24 cellular contexts compared by ENCODE assay signal in genomic region chr6:137925299-137925698, GRCh38. TPM values are rescaled to one million over a fixed set of nuclear protein-coding genes. Genes with fewer than 3 reads are reported as not detected.
A peak's percentile ranks its signal among the peaks of the same experiment; 100 is the strongest.
DNase-seq lines count a peak whose midpoint lies in the region; ATAC-seq, FAIRE-seq and TF ChIP-seq lines count a peak whose summit lies in the region.
"Had no signal": no experiment of that assay in that cellular context is flagged by ENCODE, and none has a peak within 500 bp of the region (broad histone marks: within the 10 kb centered on the region; RNA-seq: fewer than 3 reads in every experiment).

No MANE protein-coding gene starts in this region.

- no peak for TF ChIP-seq CTCF in KMS-11 (conservative IDR thresholded peaks at IDR 0.05; ENCODE audit: low read depth, low read length)
- TF ChIP-seq CTCF in GM12878 (IDR thresholded peaks at IDR 0.05 in 2 of 3, conservative IDR thresholded peaks at IDR 0.05 in 1 of 3; ENCODE audit: control insufficient read depth in 2 of 3, extremely low read depth in 1 of 3, insufficient read depth in 1 of 3, low read depth in 3 of 3, low read length in 3 of 3): no peak

- RAD21 ChIA-PET in GM12878 (lab: Charles Lee; ENCODE audit: unreplicated experiment): interaction anchor here (0.6 to 5.8 kb wide), 11 partner anchors 13 to 53 kb away, joined by 3 to 75 read pairs (median 11); no protein-coding TSS in a partner anchor

- in situ Hi-C loops in GM12878 (cut with MboI): no loop called here

- no peak for ATAC-seq in GM12878
- ATAC-seq in activated CD8-positive, alpha-beta memory T cell treated with anti-CD3 and anti-CD28 coated beads, Interleukin-2, amount 10 ng/mL, durations not matched to agents 7 days and 5 days: no peak
- ATAC-seq in GM19397 (IDR thresholded peaks at IDR 0.05; ENCODE audit: unreplicated experiment): no peak

- H3K4me1 Mint-ChIP-seq in activated naive CD4-positive, alpha-beta T cell treated with anti-CD3 and anti-CD28 coated beads, Interleukin-2, amount 50 U/mL, for 24 hours: peaks cover 46% of the 10 kb centered on the region
- peaks cover 37% of the 10 kb centered on the region for H3K4me1 Mint-ChIP-seq in activated naive CD4-positive, alpha-beta T cell treated with anti-CD3 and anti-CD28 coated beads, Interleukin-2, amount 10 ng/mL, durations not matched to agents 7 days and 5 days
- peaks cover 40% of the 10 kb centered on the region for H3K4me1 Mint-ChIP-seq in activated CD8-positive, alpha-beta memory T cell treated with anti-CD3 and anti-CD28 coated beads, Interleukin-2, amount 10 ng/mL, durations not matched to agents 7 days and 5 days

- H3K4me3 Mint-ChIP-seq in activated naive CD4-positive, alpha-beta T cell treated with anti-CD3 and anti-CD28 coated beads, Interleukin-2, amount 50 U/mL, for 24 hours: no peak overlapping the region
- no peak overlapping the region for H3K4me3 Mint-ChIP-seq in activated naive CD4-positive, alpha-beta T cell treated with anti-CD3 and anti-CD28 coated beads, Interleukin-2, amount 10 ng/mL, durations not matched to agents 7 days and 5 days
- no peak overlapping the region for H3K4me3 Mint-ChIP-seq in activated CD8-positive, alpha-beta memory T cell treated with anti-CD3 and anti-CD28 coated beads, Interleukin-2, amount 10 ng/mL, durations not matched to agents 7 days and 5 days
- H3K4me3 Mint-ChIP-seq: activated CD4-positive, alpha-beta T cell treated with anti-CD3 and anti-CD28 coated beads, Interleukin-2, amount 10 ng/mL, durations not matched to agents 7 days and 5 days; type B pancreatic cell had no signal

- H3K9ac ChIP-seq in KMS-11: no peak overlapping the region
- H3K9ac ChIP-seq in GM12878 (ENCODE audit: control insufficient read depth, insufficient read depth, low read length): no peak overlapping the region
- no peak overlapping the region for H3K9ac ChIP-seq in subcutaneous abdominal adipose tissue (ENCODE audit: low read length in 5 of 5)

- no peak for TF ChIP-seq RAD21 in GM12878 (IDR thresholded peaks at IDR 0.05; ENCODE audit: insufficient read depth, low read depth, low read length)

- CTCF ChIA-PET in activated naive CD4-positive, alpha-beta T cell treated with anti-CD3 and anti-CD28 coated beads, Interleukin-2, amount 10 ng/mL, durations not matched to agents 7 days and 5 days (lab: Charles Lee): interaction anchor here (0.6 to 3.0 kb wide), 6 partner anchors 9 to 126 kb away, joined by 3 to 18 read pairs (median 8); no protein-coding TSS in a partner anchor
- CTCF ChIA-PET in GM12878 (lab: Yijun Ruan, JAX): interaction anchor here (1.1 to 6.1 kb wide), 11 partner anchors 9 to 126 kb away, joined by 3 to 102 read pairs (median 6); no protein-coding TSS in a partner anchor
- CTCF ChIA-PET in activated CD8-positive, alpha-beta memory T cell treated with anti-CD3 and anti-CD28 coated beads, Interleukin-2, amount 10 ng/mL, durations not matched to agents 7 days and 5 days (lab: Charles Lee): interaction anchor here (1.4 to 4.9 kb wide), 3 partner anchors 15 to 53 kb away, joined by 3 to 32 read pairs (median 4); no protein-coding TSS in a partner anchor

- H3K36me3 Mint-ChIP-seq in activated naive CD4-positive, alpha-beta T cell treated with anti-CD3 and anti-CD28 coated beads, Interleukin-2, amount 50 U/mL, for 24 hours: no peaks in the 10 kb centered on the region
- no peaks in the 10 kb centered on the region for H3K36me3 Mint-ChIP-seq in activated naive CD4-positive, alpha-beta T cell treated with anti-CD3 and anti-CD28 coated beads, Interleukin-2, amount 10 ng/mL, durations not matched to agents 7 days and 5 days
- H3K36me3 Mint-ChIP-seq in activated CD8-positive, alpha-beta memory T cell treated with anti-CD3 and anti-CD28 coated beads, Interleukin-2, amount 10 ng/mL, durations not matched to agents 7 days and 5 days: peaks cover 7% of the 10 kb centered on the region
- H3K36me3 Mint-ChIP-seq: type B pancreatic cell had no signal

- H3K4me2 ChIP-seq in KMS-11 (peak overlapping the region; percentile 91; the same call in 1 of the 2 replicates), GM12878 (ENCODE audit: control insufficient read depth, insufficient read depth) (no peak overlapping the region)

- H3K36me3 ChIP-seq in KMS-11 (ENCODE audit: insufficient read depth) (no peaks in the 10 kb centered on the region), GM12878 (ENCODE audit: control insufficient read depth in 2 of 2, insufficient read depth in 2 of 2, low read length in 1 of 2) (no peaks in the 10 kb centered on the region), subcutaneous abdominal adipose tissue (ENCODE audit: control insufficient read depth in 5 of 5, insufficient read depth in 5 of 5, low read length in 5 of 5) (no peaks in the 10 kb centered on the region)
- H3K36me3 ChIP-seq: Peyer's patch had no signal

- H4K20me1 ChIP-seq in KMS-11 (ENCODE audit: insufficient read depth) (no peaks in the 10 kb centered on the region), GM12878 (ENCODE audit: control insufficient read depth, insufficient read depth) (no peaks in the 10 kb centered on the region)

- peak overlapping the region; percentile 43 for H3K27ac Mint-ChIP-seq in activated naive CD4-positive, alpha-beta T cell treated with anti-CD3 and anti-CD28 coated beads, Interleukin-2, amount 50 U/mL, for 24 hours
- H3K27ac Mint-ChIP-seq in activated naive CD4-positive, alpha-beta T cell treated with anti-CD3 and anti-CD28 coated beads, Interleukin-2, amount 10 ng/mL, durations not matched to agents 7 days and 5 days: no peak overlapping the region
- H3K27ac Mint-ChIP-seq in activated CD8-positive, alpha-beta memory T cell treated with anti-CD3 and anti-CD28 coated beads, Interleukin-2, amount 10 ng/mL, durations not matched to agents 7 days and 5 days: no peak overlapping the region
- H3K27ac Mint-ChIP-seq: activated CD4-positive, alpha-beta T cell treated with anti-CD3 and anti-CD28 coated beads, Interleukin-2, amount 10 ng/mL, durations not matched to agents 7 days and 5 days; type B pancreatic cell had no signal

- H3K79me2 ChIP-seq in KMS-11 (ENCODE audit: insufficient read depth, low read depth): no peaks in the 10 kb centered on the region
- H3K79me2 ChIP-seq in GM12878 (ENCODE audit: control insufficient read depth, insufficient read depth, low read length): peaks cover 5% of the 10 kb centered on the region

- H3K27ac ChIP-seq in KMS-11 (peak overlapping the region; percentile 93; the same call in 1 of the 2 replicates), GM12878 (ENCODE audit: control insufficient read depth, insufficient read depth) (no peak overlapping the region), subcutaneous abdominal adipose tissue (ENCODE audit: low read depth, low read length) (peak overlapping the region; percentile 1)
- H3K27ac ChIP-seq: dorsolateral prefrontal cortex, Peyer's patch had no signal

- H3K27me3 ChIP-seq in KMS-11 (ENCODE audit: insufficient read depth, low read depth) (no peaks in the 10 kb centered on the region), GM12878 (replicated peaks in 1 of 2; ENCODE audit: control insufficient read depth in 2 of 2, insufficient read depth in 2 of 2, low read length in 1 of 2) (no peaks in the 10 kb centered on the region), subcutaneous abdominal adipose tissue (ENCODE audit: control insufficient read depth in 5 of 5, insufficient read depth in 4 of 5, low read length in 5 of 5) (no peaks in the 10 kb centered on the region)
- H3K27me3 ChIP-seq: Peyer's patch had no signal

- intact Hi-C loops in GM12878 (cut with micrococcal nuclease; ENCODE audit: unreplicated experiment): loop anchor here (5.0 to 10.0 kb wide), 4 partner anchors 53 to 823 kb away; no protein-coding TSS in a partner anchor

- 97% methylated on average over 11 of the region's 11 CpGs for WGBS in GM12878 (ENCODE audit: insufficient coverage, insufficient replicate concordance, low lambda C conversion rate, missing lambda C conversion rate)

- no peaks in the 10 kb centered on the region for H3K27me3 Mint-ChIP-seq in activated naive CD4-positive, alpha-beta T cell treated with anti-CD3 and anti-CD28 coated beads, Interleukin-2, amount 50 U/mL, for 24 hours
- H3K27me3 Mint-ChIP-seq in activated naive CD4-positive, alpha-beta T cell treated with anti-CD3 and anti-CD28 coated beads, Interleukin-2, amount 10 ng/mL, durations not matched to agents 7 days and 5 days: no peaks in the 10 kb centered on the region
- H3K27me3 Mint-ChIP-seq in activated CD8-positive, alpha-beta memory T cell treated with anti-CD3 and anti-CD28 coated beads, Interleukin-2, amount 10 ng/mL, durations not matched to agents 7 days and 5 days: no peaks in the 10 kb centered on the region
- H3K27me3 Mint-ChIP-seq: activated CD4-positive, alpha-beta T cell treated with anti-CD3 and anti-CD28 coated beads, Interleukin-2, amount 10 ng/mL, durations not matched to agents 7 days and 5 days; type B pancreatic cell had no signal

- H3K9me3 Mint-ChIP-seq in activated naive CD4-positive, alpha-beta T cell treated with anti-CD3 and anti-CD28 coated beads, Interleukin-2, amount 50 U/mL, for 24 hours: no peaks in the 10 kb centered on the region
- H3K9me3 Mint-ChIP-seq in activated naive CD4-positive, alpha-beta T cell treated with anti-CD3 and anti-CD28 coated beads, Interleukin-2, amount 10 ng/mL, durations not matched to agents 7 days and 5 days: no peaks in the 10 kb centered on the region
- H3K9me3 Mint-ChIP-seq in activated CD8-positive, alpha-beta memory T cell treated with anti-CD3 and anti-CD28 coated beads, Interleukin-2, amount 10 ng/mL, durations not matched to agents 7 days and 5 days (ENCODE audit: low read depth): no peaks in the 10 kb centered on the region
- H3K9me3 Mint-ChIP-seq: type B pancreatic cell had no signal

- POLR2A ChIA-PET in GM12878 (lab: Charles Lee): interaction anchor here (0.6 to 9.2 kb wide), 11 partner anchors 9 to 219 kb away, joined by 3 to 153 read pairs (median 4); no protein-coding TSS in a partner anchor

- FAIRE-seq in GM12878 (lab: Jason Lieb, UNC): no peak
- FAIRE-seq: A204.1 had no signal

- H3K9me3 ChIP-seq in GM12878 (replicated peaks; ENCODE audit: control insufficient read depth, insufficient read depth, low read length) (no peaks in the 10 kb centered on the region), subcutaneous abdominal adipose tissue (ENCODE audit: control insufficient read depth in 5 of 5, low read length in 5 of 5) (no peaks in the 10 kb centered on the region)
- H3K9me3 ChIP-seq: Peyer's patch had no signal

- TF ChIP-seq POLR2A in GM12878 (IDR thresholded peaks at IDR 0.05; ENCODE audit: low read depth, low read length): no peak

- TF ChIP-seq EP300 in GM12878 (IDR thresholded peaks at IDR 0.05; ENCODE audit: borderline replicate concordance in 1 of 2, control insufficient read depth in 1 of 2, low read depth in 2 of 2, low read length in 2 of 2): no peak

- no TSS peak for BruUV-seq in GM12878 (replicated peaks; lab: Mats Ljungman, UMichigan)

- H3K4me1 ChIP-seq in KMS-11 (ENCODE audit: low read depth, poor library complexity, severe bottlenecking): peaks cover 81% of the 10 kb centered on the region
- H3K4me1 ChIP-seq in GM12878 (ENCODE audit: control insufficient read depth, insufficient read depth, low read length): peaks cover 67% of the 10 kb centered on the region
- peaks cover 0 to 37% (median 35%) of the 10 kb centered on the region in 5 donors for H3K4me1 ChIP-seq in subcutaneous abdominal adipose tissue (ENCODE audit: control insufficient read depth in 5 of 5, insufficient read depth in 5 of 5, low read length in 5 of 5)

- DNase-seq in activated naive CD4-positive, alpha-beta T cell treated with anti-CD3 and anti-CD28 coated beads, Interleukin-2, amount 10 ng/mL, durations not matched to agents 7 days and 5 days: no peak
- DNase-seq in GM12878 (ENCODE audit: low read depth, low spot score) (no peak), NCI-H526 treated with DMSO at 0.1 percent for 48 hours (lab: John Stamatoyannopoulos, UW) (no peak)
- no peak for DNase-seq in activated CD8-positive, alpha-beta memory T cell treated with anti-CD3 and anti-CD28 coated beads, Interleukin-2, amount 10 ng/mL, durations not matched to agents 7 days and 5 days
- DNase-seq: activated CD4-positive, alpha-beta T cell treated with anti-CD3 and anti-CD28 coated beads, Interleukin-2, amount 10 ng/mL, durations not matched to agents 7 days and 5 days; activated CD8-positive, alpha-beta memory T cell treated with anti-CD3 and anti-CD28 coated beads, Interleukin-2, amount 50 U/mL, for 48 hours; activated gamma-delta T cell; anterior cingulate cortex; caudate nucleus; dorsolateral prefrontal cortex; EL; mammary epithelial cell; NCI-H1105; NCI-H2081 treated with DMSO at 0.1 percent for 48 hours; NCI-H510A; Peyer's patch; stimulated activated CD4-positive, alpha-beta T cell treated with anti-CD3 and anti-CD28 coated beads, Interleukin-4, amount 100 ng/mL, for 1 hour; T-helper 1 cell had no signal

- H2AFZ ChIP-seq in KMS-11 (ENCODE audit: low read depth): no peak overlapping the region
- no peak overlapping the region for H2AFZ ChIP-seq in GM12878 (ENCODE audit: control insufficient read depth, low read depth, low read length)

- H3K4me3 ChIP-seq in KMS-11 (IDR thresholded peaks at IDR 0.05; ENCODE audit: insufficient read depth, low read depth, low read length): no peak overlapping the region
- H3K4me3 ChIP-seq in GM12878: no peak overlapping the region
- no peak overlapping the region for H3K4me3 ChIP-seq in subcutaneous abdominal adipose tissue (ENCODE audit: low read depth in 1 of 5, low read length in 5 of 5)
- H3K4me3 ChIP-seq: dorsolateral prefrontal cortex, Peyer's patch had no signal

- SMC1A ChIA-PET in GM12878 (lab: Charles Lee; ENCODE audit: uncharacterized antibody, unreplicated experiment): interaction anchor here (1.1 to 34.9 kb wide), 9 partner anchors 9 to 217 kb away, joined by 3 to 1237 read pairs (median 20); partner anchors contain the start of gene TNFAIP3

RNA-seq across cellular contexts. Expression of gene TNFAIP3, which starts 58.2 kb away (rescaled TPM):
- total RNA-seq in GM12878 (2013; cell fraction: nucleolus; rRNA removed): 258 and 260 TPM in 2 replicates
- 84.0 and 96.8 TPM in 2 replicates for total RNA-seq in GM12878 (2014; rRNA removed)
- 81.4 and 82.4 TPM in 2 replicates for total RNA-seq in GM12878 (2014; rRNA removed; fragmentation: Illumina TruSeq; extraction: Trizol)
- total RNA-seq in GM12878 (2021): 220 and 229 TPM in 2 replicates
- 59.4 TPM for polyA plus RNA-seq in GM12878 (2011; ENCODE audit: low read depth)
- 308 and 350 TPM in 2 replicates for polyA plus RNA-seq in GM12878 (2011; rRNA removed)
- polyA plus RNA-seq in GM12878 (2011; cell fraction: cytosol; rRNA removed): 204 and 210 TPM in 2 replicates
- 565 and 695 TPM in 2 replicates for polyA plus RNA-seq in GM12878 (2011; cell fraction: nucleus; rRNA removed)
- 64.6 and 107 TPM in 2 replicates for polyA plus RNA-seq in GM12878 (2012)
- polyA plus RNA-seq in GM12878 (2014; fragmentation: Illumina TruSeq; extraction: Trizol): 149 and 171 TPM in 2 replicates
- 10 to 100 TPM; 18.0 to 31.5 TPM for polyA plus RNA-seq in GM12878 (2014; fragmentation: Nextera tagmentation; extraction: Ambion mirVana)
- polyA plus RNA-seq in GM12878 (2014; rRNA removed): 138 and 149 TPM in 2 replicates
- 100 to 1,000 TPM; 126 to 128 TPM for polyA plus RNA-seq in GM12878 (2016; fragmentation: Nextera tagmentation; extraction: Ambion mirVana)
- 268 and 281 TPM in 2 replicates for polyA minus RNA-seq in GM12878 (2011; rRNA and poly(A)+ RNA removed)
- polyA minus RNA-seq in GM12878 (2011; cell fraction: cytosol; rRNA and poly(A)+ RNA removed): 95.9 and 104 TPM in 2 replicates
- 243 and 270 TPM in 2 replicates for polyA minus RNA-seq in GM12878 (2011; cell fraction: nucleus; rRNA and poly(A)+ RNA removed)
- 100 to 1,000 TPM in 1 of 2 experiments, 10 to 100 TPM in 1; 86.7 to 225 TPM for total RNA-seq in activated CD8-positive, alpha-beta memory T cell treated with anti-CD3 and anti-CD28 coated beads, Interleukin-2, amount 10 ng/mL, durations not matched to agents 7 days and 5 days
